ENCODE assay signal across 28 cellular contexts in genomic region chr3:134179508-134179907, GRCh38.
"Had no signal": no experiment of that assay in that cellular context is flagged by ENCODE, and none has a peak within 500 bp of the region (broad histone marks: within the 10 kb centered on the region; RNA-seq: fewer than 3 reads in every experiment).

No MANE protein-coding gene starts in this region.

- H3K4me1 ChIP-seq: esophagus muscularis mucosa, heart right ventricle, lower lobe of right lung, prostate gland, right atrium auricular region, spleen, testis, tibial nerve, upper lobe of left lung had no signal

- FAIRE-seq: colon, urothelium cell line had no signal

- H3K9me3 Mint-ChIP-seq: mesothelial cell of epicardium; naive thymus-derived CD4-positive, alpha-beta T cell; nephron; stimulated activated memory B cell treated with anti-CD40 and anti-IgM and Interleukin-4, amounts not matched to agents 10 μg/mL and 1 μg/mL and 100 μg/mL, for 72 hours had no signal

- H3K27me3 ChIP-seq: dorsolateral prefrontal cortex, esophagus muscularis mucosa, heart right ventricle, right atrium auricular region, spleen, testis, tibial nerve, upper lobe of left lung had no signal

- H3K36me3 ChIP-seq: prostate gland had no signal

- H3K4me1 Mint-ChIP-seq: mesothelial cell of epicardium; nephron; stimulated activated memory B cell treated with anti-CD40 and anti-IgM and Interleukin-4, amounts not matched to agents 10 μg/mL and 1 μg/mL and 100 μg/mL, for 72 hours had no signal

- H3K27ac Mint-ChIP-seq: mesothelial cell of epicardium; nephron; stimulated activated memory B cell treated with anti-CD40 and anti-IgM and Interleukin-4, amounts not matched to agents 10 μg/mL and 1 μg/mL and 100 μg/mL, for 72 hours had no signal

- DNase-seq: dorsolateral prefrontal cortex; effector CD4-positive, alpha-beta T cell; foreskin melanocyte; glutamatergic neuron; heart right ventricle; hippocampal formation; islet precursor cell; left ventricle myocardium superior; lower lobe of right lung; naive thymus-derived CD4-positive, alpha-beta T cell; nucleus accumbens; spleen; stimulated activated CD4-positive, alpha-beta T cell treated with anti-CD3 and anti-CD28 coated beads, Interleukin-4, amount 100 ng/mL, for 4 hours; stimulated activated naive CD8-positive, alpha-beta T cell treated with anti-CD3 and anti-CD28 coated beads, Interleukin-15, Interleukin-2, amounts not matched to agents 100 U/mL and 50 U/mL, for 24 hours; substantia nigra; testis; upper lobe of left lung had no signal

- H3K4me3 ChIP-seq: dorsolateral prefrontal cortex, esophagus muscularis mucosa, heart right ventricle, lower lobe of right lung, prostate gland, right atrium auricular region, skin epidermis, spleen, testis, tibial nerve, upper lobe of left lung had no signal

- H3K27me3 Mint-ChIP-seq: naive thymus-derived CD4-positive, alpha-beta T cell; stimulated activated memory B cell treated with anti-CD40 and anti-IgM and Interleukin-4, amounts not matched to agents 10 μg/mL and 1 μg/mL and 100 μg/mL, for 72 hours had no signal

- H3K27ac ChIP-seq: dorsolateral prefrontal cortex, epithelial cell of prostate, esophagus muscularis mucosa, heart right ventricle, lower lobe of right lung, prostate gland, right atrium auricular region, skin epidermis, spleen, testis, tibial nerve, upper lobe of left lung had no signal

- ATAC-seq: heart right ventricle; left ventricle myocardium superior; lower lobe of right lung; naive thymus-derived CD4-positive, alpha-beta T cell; stimulated activated memory B cell treated with anti-CD40 and anti-IgM and Interleukin-4, amounts not matched to agents 10 μg/mL and 1 μg/mL and 100 μg/mL, for 72 hours; stimulated activated naive CD8-positive, alpha-beta T cell treated with anti-CD3 and anti-CD28 coated beads, Interleukin-15, Interleukin-2, amounts not matched to agents 100 U/mL and 50 U/mL, for 24 hours had no signal

- H3K4me3 Mint-ChIP-seq: mesothelial cell of epicardium; naive thymus-derived CD4-positive, alpha-beta T cell; nephron; stimulated activated memory B cell treated with anti-CD40 and anti-IgM and Interleukin-4, amounts not matched to agents 10 μg/mL and 1 μg/mL and 100 μg/mL, for 72 hours had no signal
